ENCODE assay signal across 1 cellular context in the genomic region with DNA sequence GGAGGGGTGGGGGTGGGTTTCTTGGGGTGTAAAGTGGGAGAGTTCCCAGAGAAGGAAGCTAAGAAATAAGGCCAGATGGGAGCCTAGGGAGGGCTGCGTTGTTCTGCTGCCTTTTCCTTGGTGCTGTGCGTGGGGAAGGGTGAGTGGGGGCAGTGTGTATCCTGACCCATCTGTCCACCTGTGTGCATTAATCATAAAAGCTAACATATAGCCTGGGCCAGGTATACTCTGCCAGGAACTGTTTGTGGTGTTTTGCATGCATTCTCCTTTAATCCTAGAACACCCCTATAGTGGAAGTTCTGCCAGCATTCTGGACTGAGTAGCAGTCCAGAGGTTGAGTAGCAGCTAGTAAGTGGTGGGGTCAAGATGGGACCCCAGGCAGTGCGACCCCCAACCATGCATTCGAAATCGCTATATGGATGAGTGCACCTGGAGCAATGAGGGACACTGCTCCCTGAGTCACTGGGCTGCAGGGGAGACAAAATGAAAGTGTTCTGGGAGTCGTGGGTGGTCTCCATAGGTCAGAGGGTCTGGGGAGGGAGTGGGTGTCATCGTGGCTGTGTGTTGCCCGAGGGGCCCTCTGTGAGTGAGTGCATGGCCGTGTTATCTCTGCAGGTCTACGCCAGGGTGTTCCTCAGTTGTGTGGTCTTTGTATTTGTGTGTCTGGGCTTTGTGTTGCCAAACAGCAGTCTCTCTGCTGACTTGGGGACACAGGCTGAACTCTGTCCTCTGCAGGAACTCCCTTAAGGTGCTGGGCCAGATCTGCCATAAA.
TF ChIP-seq lines count a peak whose summit lies in the region.

No MANE protein-coding gene starts in this region.

TF ChIP-seq in WTC11, 78 proteins besides CTCF, POLR2A, EP300 and RAD21 (continued from another document):
- TF ChIP-seq, protein P1, sequence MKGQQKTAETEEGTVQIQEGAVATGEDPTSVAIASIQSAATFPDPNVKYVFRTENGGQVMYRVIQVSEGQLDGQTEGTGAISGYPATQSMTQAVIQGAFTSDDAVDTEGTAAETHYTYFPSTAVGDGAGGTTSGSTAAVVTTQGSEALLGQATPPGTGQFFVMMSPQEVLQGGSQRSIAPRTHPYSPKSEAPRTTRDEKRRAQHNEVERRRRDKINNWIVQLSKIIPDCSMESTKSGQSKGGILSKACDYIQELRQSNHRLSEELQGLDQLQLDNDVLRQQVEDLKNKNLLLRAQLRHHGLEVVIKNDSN (CRISPR knock-in tag; IDR thresholded peaks at IDR 0.05): no peak
- TF ChIP-seq, protein P2, sequence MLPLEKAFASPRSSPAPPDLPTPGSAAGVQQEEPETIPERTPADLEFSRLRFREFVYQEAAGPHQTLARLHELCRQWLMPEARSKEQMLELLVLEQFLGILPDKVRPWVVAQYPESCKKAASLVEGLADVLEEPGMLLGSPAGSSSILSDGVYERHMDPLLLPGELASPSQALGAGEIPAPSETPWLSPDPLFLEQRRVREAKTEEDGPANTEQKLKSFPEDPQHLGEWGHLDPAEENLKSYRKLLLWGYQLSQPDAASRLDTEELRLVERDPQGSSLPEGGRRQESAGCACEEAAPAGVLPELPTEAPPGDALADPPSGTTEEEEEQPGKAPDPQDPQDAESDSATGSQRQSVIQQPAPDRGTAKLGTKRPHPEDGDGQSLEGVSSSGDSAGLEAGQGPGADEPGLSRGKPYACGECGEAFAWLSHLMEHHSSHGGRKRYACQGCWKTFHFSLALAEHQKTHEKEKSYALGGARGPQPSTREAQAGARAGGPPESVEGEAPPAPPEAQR (CRISPR knock-in tag; IDR thresholded peaks at IDR 0.05): no peak
- TF ChIP-seq, protein P3, sequence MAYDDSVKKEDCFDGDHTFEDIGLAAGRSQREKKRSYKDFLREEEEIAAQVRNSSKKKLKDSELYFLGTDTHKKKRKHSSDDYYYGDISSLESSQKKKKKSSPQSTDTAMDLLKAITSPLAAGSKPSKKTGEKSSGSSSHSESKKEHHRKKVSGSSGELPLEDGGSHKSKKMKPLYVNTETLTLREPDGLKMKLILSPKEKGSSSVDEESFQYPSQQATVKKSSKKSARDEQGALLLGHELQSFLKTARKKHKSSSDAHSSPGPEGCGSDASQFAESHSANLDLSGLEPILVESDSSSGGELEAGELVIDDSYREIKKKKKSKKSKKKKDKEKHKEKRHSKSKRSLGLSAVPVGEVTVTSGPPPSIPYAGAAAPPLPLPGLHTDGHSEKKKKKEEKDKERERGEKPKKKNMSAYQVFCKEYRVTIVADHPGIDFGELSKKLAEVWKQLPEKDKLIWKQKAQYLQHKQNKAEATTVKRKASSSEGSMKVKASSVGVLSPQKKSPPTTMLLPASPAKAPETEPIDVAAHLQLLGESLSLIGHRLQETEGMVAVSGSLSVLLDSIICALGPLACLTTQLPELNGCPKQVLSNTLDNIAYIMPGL (CRISPR knock-in tag; IDR thresholded peaks at IDR 0.05): no peak
- TF ChIP-seq EMX1 (CRISPR knock-in tag; IDR thresholded peaks at IDR 0.05) (no peak), MXD4 (CRISPR knock-in tag; IDR thresholded peaks at IDR 0.05; ENCODE audit: borderline replicate concordance) (no peak), ZNF416 (CRISPR knock-in tag; IDR thresholded peaks at IDR 0.05) (no peak), NFE2L1 (CRISPR knock-in tag; IDR thresholded peaks at IDR 0.05) (no peak), ZNF121 (CRISPR knock-in tag; IDR thresholded peaks at IDR 0.05) (no peak)
- TF ChIP-seq, protein P4, sequence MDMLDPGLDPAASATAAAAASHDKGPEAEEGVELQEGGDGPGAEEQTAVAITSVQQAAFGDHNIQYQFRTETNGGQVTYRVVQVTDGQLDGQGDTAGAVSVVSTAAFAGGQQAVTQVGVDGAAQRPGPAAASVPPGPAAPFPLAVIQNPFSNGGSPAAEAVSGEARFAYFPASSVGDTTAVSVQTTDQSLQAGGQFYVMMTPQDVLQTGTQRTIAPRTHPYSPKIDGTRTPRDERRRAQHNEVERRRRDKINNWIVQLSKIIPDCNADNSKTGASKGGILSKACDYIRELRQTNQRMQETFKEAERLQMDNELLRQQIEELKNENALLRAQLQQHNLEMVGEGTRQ (CRISPR knock-in tag; IDR thresholded peaks at IDR 0.05): no peak
- TF ChIP-seq, protein P5, sequence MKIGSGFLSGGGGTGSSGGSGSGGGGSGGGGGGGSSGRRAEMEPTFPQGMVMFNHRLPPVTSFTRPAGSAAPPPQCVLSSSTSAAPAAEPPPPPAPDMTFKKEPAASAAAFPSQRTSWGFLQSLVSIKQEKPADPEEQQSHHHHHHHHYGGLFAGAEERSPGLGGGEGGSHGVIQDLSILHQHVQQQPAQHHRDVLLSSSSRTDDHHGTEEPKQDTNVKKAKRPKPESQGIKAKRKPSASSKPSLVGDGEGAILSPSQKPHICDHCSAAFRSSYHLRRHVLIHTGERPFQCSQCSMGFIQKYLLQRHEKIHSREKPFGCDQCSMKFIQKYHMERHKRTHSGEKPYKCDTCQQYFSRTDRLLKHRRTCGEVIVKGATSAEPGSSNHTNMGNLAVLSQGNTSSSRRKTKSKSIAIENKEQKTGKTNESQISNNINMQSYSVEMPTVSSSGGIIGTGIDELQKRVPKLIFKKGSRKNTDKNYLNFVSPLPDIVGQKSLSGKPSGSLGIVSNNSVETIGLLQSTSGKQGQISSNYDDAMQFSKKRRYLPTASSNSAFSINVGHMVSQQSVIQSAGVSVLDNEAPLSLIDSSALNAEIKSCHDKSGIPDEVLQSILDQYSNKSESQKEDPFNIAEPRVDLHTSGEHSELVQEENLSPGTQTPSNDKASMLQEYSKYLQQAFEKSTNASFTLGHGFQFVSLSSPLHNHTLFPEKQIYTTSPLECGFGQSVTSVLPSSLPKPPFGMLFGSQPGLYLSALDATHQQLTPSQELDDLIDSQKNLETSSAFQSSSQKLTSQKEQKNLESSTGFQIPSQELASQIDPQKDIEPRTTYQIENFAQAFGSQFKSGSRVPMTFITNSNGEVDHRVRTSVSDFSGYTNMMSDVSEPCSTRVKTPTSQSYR (CRISPR knock-in tag; IDR thresholded peaks at IDR 0.05): no peak
